In genomic region chr4:75025432-75025831, GRCh38 we compare ENCODE assay signal across 30 cellular contexts.
"Had no signal": no experiment of that assay in that cellular context is flagged by ENCODE, and none has a peak within 500 bp of the region (broad histone marks: within the 10 kb centered on the region; RNA-seq: fewer than 3 reads in every experiment).

No MANE protein-coding gene starts in this region.

- H3K27ac ChIP-seq: adrenal gland, brain microvascular endothelial cell, SJSA1, VCaP had no signal

- DNase-seq: activated B cell treated with CpG ODN at 0.5 μM for 24 hours; activated CD4-positive, alpha-beta memory T cell treated with anti-CD3 and anti-CD28 coated beads for 36 hours; activated CD4-positive, alpha-beta T cell treated with anti-CD3 and anti-CD28 coated beads for 4 hours; activated CD4-positive, alpha-beta T cell treated with anti-CD3 and anti-CD28 coated beads, Interleukin-2, amount 50 U/mL, for 1 hour; activated CD4-positive, CD25-positive, alpha-beta regulatory T cell treated with anti-CD3 and anti-CD28 coated beads, Interleukin-2, amount 50 U/mL, for 72 hours; activated CD8-positive, alpha-beta memory T cell treated with anti-CD3 and anti-CD28 coated beads, Interleukin-2, amount 50 U/mL, for 4 hours; activated gamma-delta T cell treated with Interleukin-2 at 50 U/mL for 16 hours; activated naive CD4-positive, alpha-beta T cell treated with anti-CD3 and anti-CD28 coated beads for 36 hours; activated T-cell treated with anti-CD3 and anti-CD28 coated beads for 4 hours; activated T-cell treated with anti-CD3 and anti-CD28 coated beads, Interleukin-2, amount 50 U/mL, for 4 hours; anterior cingulate cortex; brain microvascular endothelial cell; NCI-H1105 treated with DMSO at 0.1 percent for 48 hours; NCI-H1436; NCI-H1694; NCI-H2029; NCI-H345; NCI-H524 treated with DMSO at 0.1 percent for 48 hours; PC-3; Peyer's patch; RPMI8226; SHP77 treated with DMSO at 0.1 percent for 48 hours; T-cell; T-helper 2 cell; T-helper 9 cell had no signal

- H3K4me3 ChIP-seq: adrenal gland, Peyer's patch, SJSA1 had no signal

- H3K36me3 ChIP-seq: adrenal gland, brain microvascular endothelial cell, Peyer's patch, SJSA1 had no signal

- ATAC-seq: activated naive CD4-positive, alpha-beta T cell treated with anti-CD3 and anti-CD28 coated beads, Interleukin-2, amount 50 U/mL, for 72 hours; activated T-cell treated with anti-CD3 and anti-CD28 coated beads, Interleukin-2, amount 50 U/mL, for 4 hours; PC-3; SK-N-SH treated with all-trans-retinoic acid at 6 μM for 48 hours; T-cell had no signal

- H3K27me3 ChIP-seq: adrenal gland, brain microvascular endothelial cell, Peyer's patch, SJSA1 had no signal

- H3K4me1 ChIP-seq: adrenal gland, SJSA1 had no signal

- H3K9me3 ChIP-seq: adrenal gland, Peyer's patch, SJSA1 had no signal
